ENCODE assay signal across 8 cellular contexts in the genomic region with DNA sequence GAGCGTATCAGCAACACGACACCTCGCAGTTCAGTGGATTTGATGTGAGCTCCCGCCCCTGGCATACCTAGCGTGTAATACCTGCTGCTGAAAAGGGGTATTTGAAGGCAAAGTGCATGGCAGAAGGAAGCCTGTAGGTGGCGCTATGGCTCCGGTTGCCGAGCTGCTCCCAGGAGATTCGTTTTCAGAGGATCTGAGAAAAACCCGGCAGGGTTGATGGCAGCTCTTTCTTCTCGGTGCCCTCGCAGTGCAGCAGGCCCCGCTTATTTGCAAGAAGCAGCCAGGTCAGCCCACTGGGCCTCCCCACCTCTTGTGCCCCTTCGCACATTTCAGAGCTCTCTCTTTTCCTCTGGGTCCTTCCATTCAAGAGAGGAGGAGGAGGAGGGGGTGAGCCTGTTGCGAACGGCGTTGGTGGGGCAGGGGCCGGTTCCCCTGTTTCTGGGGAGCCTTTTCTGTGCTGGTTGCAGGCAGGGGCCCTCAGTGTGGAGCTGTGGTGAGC.
DNase-seq lines count a peak whose midpoint lies in the region; ATAC-seq, FAIRE-seq and TF ChIP-seq lines count a peak whose summit lies in the region.

No MANE protein-coding gene starts in this region.

- H3K36me3 ChIP-seq in HEK293 (ENCODE audit: control insufficient read depth in 2 of 2, insufficient read depth in 1 of 2, low read length in 2 of 2): no peaks in the 10 kb centered on the region
- H3K36me3 ChIP-seq in HepG2 (replicated peaks in 1 of 2; ENCODE audit: control insufficient read depth in 1 of 2, insufficient read depth in 2 of 2, low read length in 2 of 2): no peaks in the 10 kb centered on the region

- H3K9ac ChIP-seq in HepG2 (ENCODE audit: insufficient read depth, low read depth, low read length): no peak overlapping the region

- H3K79me2 ChIP-seq in HepG2 (ENCODE audit: insufficient read depth, low read length): no peaks in the 10 kb centered on the region

- POLR2A ChIA-PET in HEK293 (lab: Yijun Ruan, JAX) (interaction anchor here (0.6 kb wide), 1 partner anchor 71 kb away, joined by 3 read pairs; no protein-coding TSS in a partner anchor), HepG2 (lab: Yijun Ruan, JAX) (interaction anchor here (1.0 kb wide), 1 partner anchor 401 kb away, joined by 3 read pairs; no protein-coding TSS in a partner anchor)

- TF ChIP-seq EP300 in HepG2 (IDR thresholded peaks at IDR 0.05; ENCODE audit: low read depth in 2 of 2, low read length in 2 of 2) (no peak), HepG2 (CRISPR knock-in tag; IDR thresholded peaks at IDR 0.05; ENCODE audit: borderline replicate concordance) (no peak)

- intact Hi-C loops in HepG2 (cut with micrococcal nuclease; ENCODE audit: unreplicated experiment): loop anchor here (1.0 to 10.0 kb wide), 3 partner anchors 64 to 400 kb away; no protein-coding TSS in a partner anchor

- H3K4me2 ChIP-seq in HepG2 (ENCODE audit: low read depth, low read length): no peak overlapping the region

- DNase-seq in COLO668 (lab: John Stamatoyannopoulos, UW; ENCODE audit: unreplicated experiment) (peak; percentile 82), NCI-H2227 treated with DMSO at 0.1 percent for 48 hours (lab: John Stamatoyannopoulos, UW) (peak; percentile 95), HepG2 (ENCODE audit: low spot score) (peak; percentile 48)
- DNase-seq in activated CD4-positive, alpha-beta T cell treated with anti-CD3 and anti-CD28 coated beads for 24 hours (ENCODE audit: low read depth in 2 of 2): peak; percentile 49 to 58
- DNase-seq in stimulated activated CD4-positive, alpha-beta T cell treated with anti-CD3 and anti-CD28 coated beads, Interleukin-4, amount 100 ng/mL, for 4 hours: peak; percentile 42

- peak; percentile 86 for TF ChIP-seq RAD21 in HepG2 (CRISPR knock-in tag; IDR thresholded peaks at IDR 0.05)

- H3K9me3 ChIP-seq in HEK293 (ENCODE audit: control insufficient read depth, insufficient read depth, low read depth, low read length): no peaks in the 10 kb centered on the region
- H3K9me3 ChIP-seq in HepG2 (ENCODE audit: low read length): no peaks in the 10 kb centered on the region

- no peak for TF ChIP-seq POLR2A in HepG2 (IDR thresholded peaks at IDR 0.05; ENCODE audit: insufficient read depth in 1 of 2, low read depth in 2 of 2, low read length in 2 of 2)

- H3K4me3 ChIP-seq in HEK293 (ENCODE audit: low read depth, low read length) (no peak overlapping the region), HepG2 (replicated peaks in 1 of 3; ENCODE audit: insufficient read depth in 1 of 3, low read depth in 2 of 3, low read length in 3 of 3) (no peak overlapping the region)

- H2AFZ ChIP-seq in HepG2 (ENCODE audit: low read length): no peak overlapping the region

- FAIRE-seq in HepG2 (lab: Jason Lieb, UNC): peak; percentile 66

- no peaks in the 10 kb centered on the region for H4K20me1 ChIP-seq in HepG2 (ENCODE audit: insufficient read depth, low read length)

- H3K27ac ChIP-seq in HEK293 (ENCODE audit: extremely low read depth, low read depth, low read length) (no peak overlapping the region), cingulate gyrus (ENCODE audit: low read depth, low read length) (peak overlapping the region; percentile 65), HepG2 (ENCODE audit: extremely low read length, insufficient read depth, low read length) (no peak overlapping the region)

- CTCF ChIA-PET in HEK293 (lab: Yijun Ruan, JAX) (interaction anchor here (0.5 to 6.0 kb wide), 71 partner anchors 8 to 1017 kb away, joined by 3 to 97 read pairs (median 4); no protein-coding TSS in a partner anchor), HepG2 (lab: Yijun Ruan, JAX; ENCODE audit: low intra/inter-chr PET ratio, low total read pairs) (interaction anchor here (1.9 to 2.6 kb wide), 3 partner anchors 284 to 400 kb away, joined by 6 to 22 read pairs (median 19); no protein-coding TSS in a partner anchor)

- H3K27me3 ChIP-seq in HepG2 (ENCODE audit: control insufficient read depth in 1 of 2, insufficient read depth in 2 of 2, low read length in 2 of 2): peaks cover 0 to 38% of the 10 kb centered on the region in 2 experiments; a peak in 4 of 5 replicates

- 17% methylated on average over 5 of the region's 18 CpGs for WGBS in HepG2 (ENCODE audit: low lambda C conversion rate)

- BruUV-seq in HepG2 (replicated peaks; lab: Mats Ljungman, UMichigan): no TSS peak

- TF ChIP-seq CTCF in HEK293 (tag by site-specific recombination; IDR thresholded peaks at IDR 0.05) (peak; percentile 36; the same call in 1 of the 2 replicates), HepG2 (CRISPR knock-in tag; IDR thresholded peaks at IDR 0.05) (peak; percentile 95)

- H3K4me1 ChIP-seq in HEK293 (ENCODE audit: control insufficient read depth, insufficient read depth, low read length) (no peaks in the 10 kb centered on the region), HepG2 (ENCODE audit: insufficient read depth, low read length) (0 out of 2 replicates have a peak, but pooled peaks cover 5% of the 10 kb centered on the region)

- in situ Hi-C loops in HepG2 (cut with HindIII; ENCODE audit: extremely low pct_ligation_motif_present, low pct_unique_long_range_greater_than_20kb): loop anchor here (5.0 kb wide), 2 partner anchors 281 to 401 kb away; no protein-coding TSS in a partner anchor

- ATAC-seq in HepG2 (peak; percentile 91), HG03442 (IDR thresholded peaks at IDR 0.05; ENCODE audit: unreplicated experiment) (no peak)

TF ChIP-seq in HEK293, 187 proteins besides CTCF, POLR2A, EP300 and RAD21 (continues in another document):
- TF ChIP-seq ZNF664 (tag by site-specific recombination; IDR thresholded peaks at IDR 0.05) (0 out of 2 replicates have a peak, but pooled peaks have one; percentile 33), ZNF654 (tag by site-specific recombination; IDR thresholded peaks at IDR 0.05; ENCODE audit: low read depth) (peak; percentile 74), SP7 (tag by site-specific recombination; IDR thresholded peaks at IDR 0.05) (no peak), IKZF3 (tag by site-specific recombination; IDR thresholded peaks at IDR 0.05) (peak; percentile 36; the same call in 1 of the 2 replicates), ZNF157 (tag by site-specific recombination; IDR thresholded peaks at IDR 0.05) (no peak), ZXDB (tag by site-specific recombination; IDR thresholded peaks at IDR 0.05) (no peak), SCRT2 (tag by site-specific recombination; IDR thresholded peaks at IDR 0.05) (peak; percentile 29; the same call in 1 of the 2 replicates)
- TF ChIP-seq, protein P1, sequence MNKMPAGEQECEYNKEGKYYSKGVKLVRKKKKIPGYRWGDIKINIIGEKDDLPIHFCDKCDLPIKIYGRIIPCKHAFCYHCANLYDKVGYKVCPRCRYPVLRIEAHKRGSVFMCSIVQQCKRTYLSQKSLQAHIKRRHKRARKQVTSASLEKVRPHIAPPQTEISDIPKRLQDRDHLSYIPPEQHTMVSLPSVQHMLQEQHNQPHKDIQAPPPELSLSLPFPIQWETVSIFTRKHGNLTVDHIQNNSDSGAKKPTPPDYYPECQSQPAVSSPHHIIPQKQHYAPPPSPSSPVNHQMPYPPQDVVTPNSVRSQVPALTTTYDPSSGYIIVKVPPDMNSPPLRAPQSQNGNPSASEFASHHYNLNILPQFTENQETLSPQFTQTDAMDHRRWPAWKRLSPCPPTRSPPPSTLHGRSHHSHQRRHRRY (tag by site-specific recombination; IDR thresholded peaks at IDR 0.05): no peak
- TF ChIP-seq, protein P2, sequence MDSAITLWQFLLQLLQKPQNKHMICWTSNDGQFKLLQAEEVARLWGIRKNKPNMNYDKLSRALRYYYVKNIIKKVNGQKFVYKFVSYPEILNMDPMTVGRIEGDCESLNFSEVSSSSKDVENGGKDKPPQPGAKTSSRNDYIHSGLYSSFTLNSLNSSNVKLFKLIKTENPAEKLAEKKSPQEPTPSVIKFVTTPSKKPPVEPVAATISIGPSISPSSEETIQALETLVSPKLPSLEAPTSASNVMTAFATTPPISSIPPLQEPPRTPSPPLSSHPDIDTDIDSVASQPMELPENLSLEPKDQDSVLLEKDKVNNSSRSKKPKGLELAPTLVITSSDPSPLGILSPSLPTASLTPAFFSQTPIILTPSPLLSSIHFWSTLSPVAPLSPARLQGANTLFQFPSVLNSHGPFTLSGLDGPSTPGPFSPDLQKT (IDR thresholded peaks at IDR 0.05; ENCODE audit: borderline replicate concordance, low read depth, low read length): no peak

TF ChIP-seq in HepG2, 621 proteins besides CTCF, POLR2A, EP300 and RAD21 (continues in another document):
- peak; percentile 31 for TF ChIP-seq TEAD3 (CRISPR knock-in tag; optimal IDR thresholded peaks at IDR 0.05; ENCODE audit: borderline replicate concordance)
- peak; percentile 51 for TF ChIP-seq XRCC5 (optimal IDR thresholded peaks at IDR 0.05; ENCODE audit: low read length)
- no peak for TF ChIP-seq NR3C1 (CRISPR knock-in tag; IDR thresholded peaks at IDR 0.05)
- TF ChIP-seq GPN1 (CRISPR knock-in tag; IDR thresholded peaks at IDR 0.05; ENCODE audit: borderline replicate concordance): no peak
- TF ChIP-seq SMC3 (IDR thresholded peaks at IDR 0.05; ENCODE audit: low read length): peak; percentile 87
- peak; percentile 36; the same call in 1 of the 2 replicates for TF ChIP-seq KDM2A (CRISPR knock-in tag; IDR thresholded peaks at IDR 0.05; ENCODE audit: borderline replicate concordance, low read depth)

Comparison
In these comparisons a context has a peak if more than half of its experiments do, and no peak if none do; other contexts are left out.
1. DNase-seq: peak in every context shown above with its lines; median percentile 95 in NCI-H2227 treated with DMSO at 0.1 percent for 48 hours; 82 in COLO668; 54 in activated CD4-positive, alpha-beta T cell treated with anti-CD3 and anti-CD28 coated beads for 24 hours; 48 in HepG2; 42 in stimulated activated CD4-positive, alpha-beta T cell treated with anti-CD3 and anti-CD28 coated beads, Interleukin-4, amount 100 ng/mL, for 4 hours.